Comparison of ENCODE assay signal across 8 cellular contexts in genomic region chr7:140696679-140697446, GRCh38. TPM values are rescaled to one million over a fixed set of nuclear protein-coding genes. Genes with fewer than 3 reads are reported as not detected.
DNase-seq lines count a peak whose midpoint lies in the region; ATAC-seq and TF ChIP-seq lines count a peak whose summit lies in the region.

Gene NDUFB2, plus strand, starts transcription at chr7:140696708. Its CDS starts 37 bp downstream, at chr7:140696745.

- under 1% methylated on average over 82 of the region's 82 CpGs for WGBS in HUES64

- H3K4me2 ChIP-seq in DND-41 (ENCODE audit: insufficient read depth, low read length) = peak within 1 kb of the TSS; percentile 99

- H3K9ac ChIP-seq in DND-41 (ENCODE audit: low read depth, low read length) = peak within 1 kb of the TSS; percentile 70
- H3K9ac ChIP-seq in HUES64 (ENCODE audit: low read depth, low read length) = peak within 1 kb of the TSS; percentile 85

- H3K27ac ChIP-seq in DND-41 (ENCODE audit: low read length) (peak within 1 kb of the TSS; percentile 75), HUES64 (ENCODE audit: low read depth, low read length) (peak within 1 kb of the TSS; percentile 86)

- H3K4me1 Mint-ChIP-seq in activated T-helper 2 cell treated with anti-CD3 and anti-CD28 coated beads, Interferon-gamma antibody, Interleukin-2, Interleukin-4, amounts not matched to agents 10 μg/mL and 5 μg/mL and 100 μg/mL, durations not matched to agents 14 hours and 24 hours and 36 hours (ENCODE audit: low read depth) = peaks cover 26% of the 10 kb centered on the region
- H3K4me1 Mint-ChIP-seq in natural killer cell treated with Interleukin-12 subunit alpha and Interleukin-12 subunit beta and Interleukin-15 and Interleukin-18, amount 100 ng/mL, for 72 hours (ENCODE audit: low read depth in 2 of 2) = peaks cover 47 to 48% of the 10 kb centered on the region in 2 donors
- H3K4me1 Mint-ChIP-seq in stimulated activated naive CD8-positive, alpha-beta T cell treated with anti-CD3 and anti-CD28 coated beads, Interleukin-15, amount 100 ng/mL, for 72 hours = peaks cover 55% of the 10 kb centered on the region

- peaks cover 19% of the 10 kb centered on the region for H3K36me3 Mint-ChIP-seq in activated T-helper 2 cell treated with anti-CD3 and anti-CD28 coated beads, Interferon-gamma antibody, Interleukin-2, Interleukin-4, amounts not matched to agents 10 μg/mL and 5 μg/mL and 100 μg/mL, durations not matched to agents 14 hours and 24 hours and 36 hours (ENCODE audit: low read depth)
- H3K36me3 Mint-ChIP-seq in natural killer cell treated with Interleukin-12 subunit alpha and Interleukin-12 subunit beta and Interleukin-15 and Interleukin-18, amount 100 ng/mL, for 72 hours = no peaks in the 10 kb centered on the region

- H3K27ac Mint-ChIP-seq in activated T-helper 2 cell treated with anti-CD3 and anti-CD28 coated beads, Interferon-gamma antibody, Interleukin-2, Interleukin-4, amounts not matched to agents 10 μg/mL and 5 μg/mL and 100 μg/mL, durations not matched to agents 14 hours and 24 hours and 36 hours = peak within 1 kb of the TSS; percentile 99
- peak within 1 kb of the TSS; percentile 92 to 94 for H3K27ac Mint-ChIP-seq in natural killer cell treated with Interleukin-12 subunit alpha and Interleukin-12 subunit beta and Interleukin-15 and Interleukin-18, amount 100 ng/mL, for 72 hours
- peak within 1 kb of the TSS; percentile 95 to 97 for H3K27ac Mint-ChIP-seq in stimulated activated naive CD8-positive, alpha-beta T cell treated with anti-CD3 and anti-CD28 coated beads, Interleukin-15, amount 100 ng/mL, for 72 hours

- peak within 1 kb of the TSS; percentile 95 for H2AFZ ChIP-seq in DND-41 (ENCODE audit: low read depth, low read length)

- ATAC-seq in DND-41 (ENCODE audit: insufficient read depth, low read depth) = peak; percentile 88
- ATAC-seq in GM21526 (IDR thresholded peaks at IDR 0.05; ENCODE audit: low FRiP score, unreplicated experiment) = peak; percentile 92
- ATAC-seq in natural killer cell treated with Interleukin-12 subunit alpha and Interleukin-12 subunit beta and Interleukin-15 and Interleukin-18, amount 100 ng/mL, for 72 hours = peak; percentile 93 to 95
- ATAC-seq in stimulated activated naive CD8-positive, alpha-beta T cell treated with anti-CD3 and anti-CD28 coated beads, Interleukin-15, amount 100 ng/mL, for 72 hours = peak; percentile 91

- TF ChIP-seq CTCF in DND-41 (IDR thresholded peaks at IDR 0.05; ENCODE audit: borderline replicate concordance, extremely low read depth, low read length, poor library complexity, severe bottlenecking) (no peak), fibroblast of pulmonary artery (IDR thresholded peaks at IDR 0.05; ENCODE audit: low read length, missing control alignments) (no peak)

- H3K9me3 ChIP-seq in DND-41 (ENCODE audit: insufficient read depth, low read length, severe bottlenecking) (no peaks in the 10 kb centered on the region), HUES64 (ENCODE audit: insufficient read depth, low read depth, low read length) (no peaks in the 10 kb centered on the region)

- DNase-seq in DND-41 = peak; percentile 69
- peak; percentile 86 for DNase-seq in activated T-helper 2 cell treated with anti-CD3 and anti-CD28 coated beads, Interferon-gamma antibody, Interleukin-2, Interleukin-4, amounts not matched to agents 10 μg/mL and 5 μg/mL and 100 μg/mL, durations not matched to agents 14 hours and 24 hours and 36 hours (ENCODE audit: low spot score)
- DNase-seq in fibroblast of pulmonary artery (ENCODE audit: low read depth) = peak; percentile 77
- peak; percentile 83 for DNase-seq in natural killer cell treated with Interleukin-12 subunit alpha and Interleukin-12 subunit beta and Interleukin-15 and Interleukin-18, amount 100 ng/mL, for 72 hours (ENCODE audit: low spot score)
- peak; percentile 73 to 91 for DNase-seq in stimulated activated naive CD8-positive, alpha-beta T cell treated with anti-CD3 and anti-CD28 coated beads, Interleukin-15, amount 100 ng/mL, for 72 hours

- peaks cover 51% of the 10 kb centered on the region for H3K79me2 ChIP-seq in DND-41 (ENCODE audit: insufficient read depth, low read length)

- H3K4me3 ChIP-seq in DND-41 (ENCODE audit: low read depth in 1 of 2, low read length in 2 of 2) (peak within 1 kb of the TSS; percentile 48 to 93), HUES64 (ENCODE audit: low read length) (peak within 1 kb of the TSS; percentile 83), fibroblast of pulmonary artery (replicated peaks; ENCODE audit: low read depth, low read length) (peak within 1 kb of the TSS; percentile 89)

- intact Hi-C loops in activated T-helper 2 cell treated with anti-CD3 and anti-CD28 coated beads, Interferon-gamma antibody, Interleukin-2, Interleukin-4, amounts not matched to agents 10 μg/mL and 5 μg/mL and 100 μg/mL, durations not matched to agents 14 hours and 24 hours and 36 hours (cut with micrococcal nuclease) = loop anchor here (1.0 to 5.0 kb wide), 4 partner anchors 24 to 318 kb away; partner anchors contain the start of genes BRAF, MRPS33 and RAB19

- peak within 1 kb of the TSS; percentile 99 for H3K4me3 Mint-ChIP-seq in activated T-helper 2 cell treated with anti-CD3 and anti-CD28 coated beads, Interferon-gamma antibody, Interleukin-2, Interleukin-4, amounts not matched to agents 10 μg/mL and 5 μg/mL and 100 μg/mL, durations not matched to agents 14 hours and 24 hours and 36 hours (ENCODE audit: low read depth)
- peak within 1 kb of the TSS; percentile 95 for H3K4me3 Mint-ChIP-seq in natural killer cell treated with Interleukin-12 subunit alpha and Interleukin-12 subunit beta and Interleukin-15 and Interleukin-18, amount 100 ng/mL, for 72 hours
- H3K4me3 Mint-ChIP-seq in stimulated activated naive CD8-positive, alpha-beta T cell treated with anti-CD3 and anti-CD28 coated beads, Interleukin-15, amount 100 ng/mL, for 72 hours = peak within 1 kb of the TSS; percentile 94 to 99

- H3K27me3 Mint-ChIP-seq in activated T-helper 2 cell treated with anti-CD3 and anti-CD28 coated beads, Interferon-gamma antibody, Interleukin-2, Interleukin-4, amounts not matched to agents 10 μg/mL and 5 μg/mL and 100 μg/mL, durations not matched to agents 14 hours and 24 hours and 36 hours (ENCODE audit: low read depth) = no peaks in the 10 kb centered on the region
- H3K27me3 Mint-ChIP-seq in natural killer cell treated with Interleukin-12 subunit alpha and Interleukin-12 subunit beta and Interleukin-15 and Interleukin-18, amount 100 ng/mL, for 72 hours = no peaks in the 10 kb centered on the region
- no peaks in the 10 kb centered on the region for H3K27me3 Mint-ChIP-seq in stimulated activated naive CD8-positive, alpha-beta T cell treated with anti-CD3 and anti-CD28 coated beads, Interleukin-15, amount 100 ng/mL, for 72 hours

- peaks cover 26% of the 10 kb centered on the region for H3K36me3 ChIP-seq in DND-41 (ENCODE audit: insufficient read depth, low read length)
- no peaks in the 10 kb centered on the region for H3K36me3 ChIP-seq in HUES64 (ENCODE audit: insufficient read depth, low read length)

- H4K20me1 ChIP-seq in DND-41 (ENCODE audit: insufficient read depth, low read length) = peaks cover 22% of the 10 kb centered on the region; the same call in 1 of the 2 replicates

- peaks cover 31% of the 10 kb centered on the region for H3K4me1 ChIP-seq in DND-41 (ENCODE audit: insufficient read depth, low read length)
- H3K4me1 ChIP-seq in HUES64 (ENCODE audit: insufficient read depth, low read length) = no peaks in the 10 kb centered on the region; the same call in 1 of the 2 replicates

- no peaks in the 10 kb centered on the region for H3K27me3 ChIP-seq in DND-41 (ENCODE audit: insufficient read depth, low read length, poor library complexity)
- H3K27me3 ChIP-seq in HUES64 (ENCODE audit: insufficient read depth, low read length) = no peaks in the 10 kb centered on the region

- no peaks in the 10 kb centered on the region for H3K9me3 Mint-ChIP-seq in activated T-helper 2 cell treated with anti-CD3 and anti-CD28 coated beads, Interferon-gamma antibody, Interleukin-2, Interleukin-4, amounts not matched to agents 10 μg/mL and 5 μg/mL and 100 μg/mL, durations not matched to agents 14 hours and 24 hours and 36 hours
- no peaks in the 10 kb centered on the region for H3K9me3 Mint-ChIP-seq in natural killer cell treated with Interleukin-12 subunit alpha and Interleukin-12 subunit beta and Interleukin-15 and Interleukin-18, amount 100 ng/mL, for 72 hours
- no peaks in the 10 kb centered on the region for H3K9me3 Mint-ChIP-seq in stimulated activated naive CD8-positive, alpha-beta T cell treated with anti-CD3 and anti-CD28 coated beads, Interleukin-15, amount 100 ng/mL, for 72 hours

TF ChIP-seq in PFSK-1, 5 proteins besides CTCF, POLR2A, EP300 and RAD21 (continues in another document):
- peak; percentile 93 for TF ChIP-seq POLR2AphosphoS5 (IDR thresholded peaks at IDR 0.05; ENCODE audit: low read depth, low read length)
- TF ChIP-seq TAF1 (IDR thresholded peaks at IDR 0.05; ENCODE audit: borderline replicate concordance, insufficient read depth, low read length) = peak; percentile 57; the same call in 1 of the 2 replicates
- TF ChIP-seq SIN3A (IDR thresholded peaks at IDR 0.05; ENCODE audit: borderline replicate concordance, insufficient read depth, low read length) = peak; percentile 63; the same call in 1 of the 2 replicates

RNA-seq across cellular contexts. Expression of gene NDUFB2, which starts in this region (rescaled TPM):
- polyA plus RNA-seq in HUES64 (2013, experiment 1 of 2) = 212 TPM
- polyA plus RNA-seq in HUES64 (2013, experiment 2 of 2) = 190 TPM
- polyA plus RNA-seq in PFSK-1 (2012; ENCODE audit: insufficient read length, low read depth) = 225 TPM
- 172 and 178 TPM in 2 replicates for total RNA-seq in activated T-helper 2 cell treated with anti-CD3 and anti-CD28 coated beads, Interferon-gamma antibody, Interleukin-2, Interleukin-4, amounts not matched to agents 10 μg/mL and 5 μg/mL and 100 μg/mL, durations not matched to agents 14 hours and 24 hours and 36 hours
- total RNA-seq in natural killer cell treated with Interleukin-12 subunit alpha and Interleukin-12 subunit beta and Interleukin-15 and Interleukin-18, amount 100 ng/mL, for 72 hours = 100 to 1,000 TPM; 169 to 222 TPM

Comparison
In these comparisons a context has a peak if more than half of its experiments do, and no peak if none do; other contexts are left out.
1. Peak in every context shown above with its lines: DNase-seq, ATAC-seq, H3K4me3 ChIP-seq and H3K27ac ChIP-seq.